Comparison of ENCODE assay signal across 8 cellular contexts in the genomic region with DNA sequence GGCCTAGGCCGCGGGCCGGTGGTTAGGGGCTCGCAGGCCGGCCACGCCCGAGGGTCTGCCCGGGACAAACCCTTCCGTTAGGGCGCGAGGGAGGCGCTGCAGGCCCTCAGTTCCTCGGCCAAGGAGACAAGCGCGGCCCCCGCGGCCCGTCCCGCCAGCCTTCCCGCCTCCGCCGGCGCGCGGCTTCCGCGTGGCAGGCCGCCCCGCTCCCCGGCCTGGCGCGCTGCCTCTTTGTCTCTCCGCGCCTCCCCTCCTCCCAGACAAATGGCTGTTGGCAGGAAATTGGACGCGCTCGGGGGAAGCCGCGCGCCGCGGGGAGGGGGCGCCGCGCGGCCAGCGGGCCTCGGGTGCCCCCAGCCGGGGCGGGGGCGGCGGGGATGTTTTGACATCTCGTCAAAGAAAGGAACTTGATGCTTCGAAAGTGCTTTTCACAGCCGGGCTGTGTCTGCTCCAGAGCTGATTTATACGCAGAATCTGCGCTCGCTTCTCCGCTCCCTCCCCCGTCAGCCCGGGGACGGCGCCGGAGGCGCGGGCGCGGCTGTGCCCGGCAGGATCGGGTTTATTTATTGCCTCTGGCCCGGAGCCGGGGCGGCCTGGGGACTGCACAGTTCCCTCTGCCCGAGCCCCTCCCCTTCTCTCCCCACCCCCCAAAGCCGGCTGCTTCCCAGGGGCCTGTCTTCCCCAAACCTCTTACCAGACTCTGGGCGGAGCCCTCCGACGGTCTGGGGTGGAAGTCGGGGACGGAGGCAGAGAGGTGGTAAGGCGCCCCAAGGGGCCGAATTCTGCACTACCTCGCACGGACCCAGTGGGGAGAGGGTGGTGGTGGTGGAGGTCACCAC. TPM values are rescaled to one million over a fixed set of nuclear protein-coding genes. Genes with fewer than 3 reads are reported as not detected.
DNase-seq lines count a peak whose midpoint lies in the region; ATAC-seq and TF ChIP-seq lines count a peak whose summit lies in the region.

No MANE protein-coding gene starts in this region.

- peak; percentile 69 to 81 (median 74) for DNase-seq in CD4-positive, alpha-beta T cell
- DNase-seq in NCI-H82 (lab: John Stamatoyannopoulos, UW): peak; percentile 94
- DNase-seq in activated CD8-positive, alpha-beta T cell treated with anti-CD3 and anti-CD28 coated beads, Interleukin-2, amount 10 ng/mL, durations not matched to agents 7 days and 5 days: peak; percentile 87
- peak; percentile 59 to 66 (median 65) for DNase-seq in effector memory CD4-positive, alpha-beta T cell
- peak; percentile 86 for DNase-seq in mesenchymal stem cell
- peak; percentile 72 for DNase-seq in stimulated activated CD8-positive, alpha-beta memory T cell treated with anti-CD3 and anti-CD28 coated beads, Interleukin-12 subunit alpha, Interleukin-12 subunit beta, amount 100 ng/mL, for 24 hours (ENCODE audit: extremely low read depth)

- peak overlapping the region; percentile 95 for H3K9ac ChIP-seq in mesenchymal stem cell (ENCODE audit: low read length)

- H3K4me3 Mint-ChIP-seq in CD4-positive, alpha-beta T cell: peak overlapping the region; percentile 85
- H3K4me3 Mint-ChIP-seq in activated CD8-positive, alpha-beta T cell treated with anti-CD3 and anti-CD28 coated beads, Interleukin-2, amount 10 ng/mL, durations not matched to agents 7 days and 5 days: peak overlapping the region; percentile 67

- H2BK120ac ChIP-seq in mesenchymal stem cell (ENCODE audit: low read depth, low read length): peak overlapping the region; percentile 91

- H2AFZ ChIP-seq in mesenchymal stem cell (ENCODE audit: low read depth, low read length): peak overlapping the region; percentile 62

- H3K4me1 ChIP-seq in effector memory CD4-positive, alpha-beta T cell (ENCODE audit: control insufficient read depth, insufficient read depth, low read length, poor library complexity, severe bottlenecking): peaks cover 16% of the 10 kb centered on the region
- peaks cover 33% of the 10 kb centered on the region for H3K4me1 ChIP-seq in mesenchymal stem cell (ENCODE audit: control insufficient read depth, insufficient read depth, low read depth, low read length)

- H3K36me3 ChIP-seq in effector memory CD4-positive, alpha-beta T cell (ENCODE audit: control insufficient read depth, insufficient read depth, low read length): no peaks in the 10 kb centered on the region
- H3K36me3 ChIP-seq in mesenchymal stem cell (ENCODE audit: control insufficient read depth in 1 of 2, insufficient read depth in 2 of 2, low read depth in 1 of 2, low read length in 2 of 2): peaks cover 0 to 5% of the 10 kb centered on the region in 2 experiments

- H3K23ac ChIP-seq in mesenchymal stem cell (ENCODE audit: low read length in 2 of 2): no peak overlapping the region

- H3K18ac ChIP-seq in mesenchymal stem cell (ENCODE audit: low read depth in 1 of 2, low read length in 2 of 2): peak overlapping the region; percentile 79 to 95

- H3K79me1 ChIP-seq in mesenchymal stem cell (replicated peaks; ENCODE audit: low read length, poor library complexity, severe bottlenecking): peaks cover 15% of the 10 kb centered on the region

- peak overlapping the region; percentile 98 for H4K91ac ChIP-seq in mesenchymal stem cell (ENCODE audit: low read length)

- peak overlapping the region; percentile 74 for H2BK5ac ChIP-seq in mesenchymal stem cell (ENCODE audit: low read depth, low read length, poor library complexity, severe bottlenecking)

- peak overlapping the region; percentile 38 for H2BK15ac ChIP-seq in mesenchymal stem cell (ENCODE audit: low read depth, poor library complexity, severe bottlenecking)

- CTCF ChIA-PET in CD4-positive, alpha-beta T cell (lab: Charles Lee): interaction anchor here (0.7 to 2.2 kb wide), 8 partner anchors 12 to 234 kb away, joined by 3 to 14 read pairs (median 8); partner anchors contain the start of gene SHF
- CTCF ChIA-PET in activated CD8-positive, alpha-beta T cell treated with anti-CD3 and anti-CD28 coated beads, Interleukin-2, amount 10 ng/mL, durations not matched to agents 7 days and 5 days (lab: Charles Lee): interaction anchor here (1.0 to 13.2 kb wide), 13 partner anchors 10 to 235 kb away, joined by 4 to 191 read pairs (median 7); a partner anchor contains a TSS

- peak overlapping the region; percentile 99 for H4K8ac ChIP-seq in mesenchymal stem cell (ENCODE audit: low read length)

- H3K4me3 ChIP-seq in effector memory CD4-positive, alpha-beta T cell (ENCODE audit: insufficient read depth, low read depth, low read length, poor library complexity, severe bottlenecking): peak overlapping the region; percentile 87
- peak overlapping the region; percentile 62 to 78 for H3K4me3 ChIP-seq in mesenchymal stem cell (ENCODE audit: insufficient read depth in 1 of 2, low read depth in 1 of 2, low read length in 2 of 2)

- 1% methylated on average over 63 of the region's 84 CpGs for WGBS in mesenchymal stem cell

- peak; percentile 90 for ATAC-seq in CD4-positive, alpha-beta T cell (ENCODE audit: poor library complexity)
- peak; percentile 92 for ATAC-seq in GM19328 (IDR thresholded peaks at IDR 0.05; ENCODE audit: unreplicated experiment)
- ATAC-seq in HG03469 (IDR thresholded peaks at IDR 0.05; ENCODE audit: unreplicated experiment): peak; percentile 85
- peak; percentile 91 for ATAC-seq in activated CD8-positive, alpha-beta T cell treated with anti-CD3 and anti-CD28 coated beads, Interleukin-2, amount 10 ng/mL, durations not matched to agents 7 days and 5 days

- no peak overlapping the region for H2BK12ac ChIP-seq in mesenchymal stem cell (ENCODE audit: low read length in 2 of 2)

- H3K14ac ChIP-seq in mesenchymal stem cell (ENCODE audit: low read length in 2 of 2): peak overlapping the region in 1 of 2 experiments; percentile 53

- H3K9me3 ChIP-seq in CD4-positive, alpha-beta T cell (ENCODE audit: control insufficient read depth, low read length): no peaks in the 10 kb centered on the region
- no peaks in the 10 kb centered on the region for H3K9me3 ChIP-seq in effector memory CD4-positive, alpha-beta T cell (ENCODE audit: control insufficient read depth, low read length)
- H3K9me3 ChIP-seq in mesenchymal stem cell (ENCODE audit: control insufficient read depth, low read length): no peaks in the 10 kb centered on the region

- H3K27ac ChIP-seq in CD4-positive, alpha-beta T cell (ENCODE audit: low read depth, low read length): peak overlapping the region; percentile 73
- H3K27ac ChIP-seq in effector memory CD4-positive, alpha-beta T cell (ENCODE audit: insufficient read depth, low read length, poor library complexity, severe bottlenecking): peak overlapping the region; percentile 89
- H3K27ac ChIP-seq in mesenchymal stem cell (ENCODE audit: low read length, poor library complexity, severe bottlenecking): peak overlapping the region; percentile 51

- peak overlapping the region; percentile 89 for H3K27ac Mint-ChIP-seq in CD4-positive, alpha-beta T cell
- H3K27ac Mint-ChIP-seq in activated CD8-positive, alpha-beta T cell treated with anti-CD3 and anti-CD28 coated beads, Interleukin-2, amount 10 ng/mL, durations not matched to agents 7 days and 5 days: peak overlapping the region; percentile 75

- H3K4me2 ChIP-seq in mesenchymal stem cell (ENCODE audit: low read length, poor library complexity, severe bottlenecking): peak overlapping the region; percentile 72

- H3K27me3 ChIP-seq in CD4-positive, alpha-beta T cell (ENCODE audit: control insufficient read depth, insufficient read depth, low read length): no peaks in the 10 kb centered on the region
- H3K27me3 ChIP-seq in effector memory CD4-positive, alpha-beta T cell (replicated peaks; ENCODE audit: control insufficient read depth, insufficient read depth, low read length, poor library complexity, severe bottlenecking): no peaks in the 10 kb centered on the region
- no peaks in the 10 kb centered on the region for H3K27me3 ChIP-seq in mesenchymal stem cell (ENCODE audit: control insufficient read depth in 1 of 2, insufficient read depth in 1 of 2, low read length in 2 of 2)

- no peak overlapping the region for H2AK5ac ChIP-seq in mesenchymal stem cell (ENCODE audit: low read length, severe bottlenecking)

- no peaks in the 10 kb centered on the region for H3K27me3 Mint-ChIP-seq in CD4-positive, alpha-beta T cell
- no peaks in the 10 kb centered on the region for H3K27me3 Mint-ChIP-seq in activated CD8-positive, alpha-beta T cell treated with anti-CD3 and anti-CD28 coated beads, Interleukin-2, amount 10 ng/mL, durations not matched to agents 7 days and 5 days (ENCODE audit: low read depth)

- intact Hi-C loops in CD4-positive, alpha-beta T cell (cut with DNase I, micrococcal nuclease): loop anchor here (1.0 to 10.0 kb wide), 7 partner anchors 33 to 1985 kb away; partner anchors contain the start of genes BLOC1S6 (in 1 of the 2), DUOX1 (in 1 of the 2) and DUOXA1 (in 1 of the 2)

- no peaks in the 10 kb centered on the region for H3K36me3 Mint-ChIP-seq in CD4-positive, alpha-beta T cell (ENCODE audit: low read depth)
- H3K36me3 Mint-ChIP-seq in activated CD8-positive, alpha-beta T cell treated with anti-CD3 and anti-CD28 coated beads, Interleukin-2, amount 10 ng/mL, durations not matched to agents 7 days and 5 days (ENCODE audit: low read depth): no peaks in the 10 kb centered on the region

- peaks cover 15% of the 10 kb centered on the region for H3K4me1 Mint-ChIP-seq in CD4-positive, alpha-beta T cell (ENCODE audit: low read depth)
- H3K4me1 Mint-ChIP-seq in activated CD8-positive, alpha-beta T cell treated with anti-CD3 and anti-CD28 coated beads, Interleukin-2, amount 10 ng/mL, durations not matched to agents 7 days and 5 days (ENCODE audit: low read depth): peaks cover 20% of the 10 kb centered on the region

- H3K4ac ChIP-seq in mesenchymal stem cell (ENCODE audit: low read depth in 1 of 2, low read length in 2 of 2): peak overlapping the region; percentile 27 to 56

- POLR2A ChIA-PET in CD4-positive, alpha-beta T cell (lab: Charles Lee): interaction anchor here (0.6 to 3.7 kb wide), 13 partner anchors 9 to 235 kb away, joined by 3 to 53 read pairs (median 4); partner anchors contain the start of gene SHF
- POLR2A ChIA-PET in activated CD8-positive, alpha-beta T cell treated with anti-CD3 and anti-CD28 coated beads, Interleukin-2, amount 10 ng/mL, durations not matched to agents 7 days and 5 days (lab: Charles Lee): interaction anchor here (0.9 to 2.3 kb wide), 9 partner anchors 8 to 235 kb away, joined by 3 to 12 read pairs (median 6); partner anchors contain the start of gene SHF

- peak; percentile 65 for TF ChIP-seq CTCF in CD4-positive, alpha-beta T cell (IDR thresholded peaks at IDR 0.05)

- H3K9me3 Mint-ChIP-seq in CD4-positive, alpha-beta T cell: no peaks in the 10 kb centered on the region
- H3K9me3 Mint-ChIP-seq in activated CD8-positive, alpha-beta T cell treated with anti-CD3 and anti-CD28 coated beads, Interleukin-2, amount 10 ng/mL, durations not matched to agents 7 days and 5 days (ENCODE audit: insufficient read depth): no peaks in the 10 kb centered on the region

RNA-seq across cellular contexts. Expression of gene SHF, which starts 20.8 kb away (rescaled TPM):
- 1 to 10 TPM; 3.7 to 3.9 TPM for total RNA-seq in CD4-positive, alpha-beta T cell
- total RNA-seq in activated CD8-positive, alpha-beta T cell treated with anti-CD3 and anti-CD28 coated beads, Interleukin-2, amount 10 ng/mL, durations not matched to agents 7 days and 5 days: 1 to 10 TPM in 1 of 2 experiments, under 1 TPM in 1; 0.57 to 1.3 TPM
- 1.3 TPM for polyA plus RNA-seq in mesenchymal stem cell (2013, experiment 1 of 2)
- 1.8 TPM for polyA plus RNA-seq in mesenchymal stem cell (2013, experiment 2 of 2)

RNA-seq across cellular contexts. Expression of gene DUOX1, which starts 37.2 kb away (rescaled TPM):
- under 1 TPM; 0.17 to 0.25 TPM for total RNA-seq in CD4-positive, alpha-beta T cell
- total RNA-seq in activated CD8-positive, alpha-beta T cell treated with anti-CD3 and anti-CD28 coated beads, Interleukin-2, amount 10 ng/mL, durations not matched to agents 7 days and 5 days: not detected
- polyA plus RNA-seq in mesenchymal stem cell (2013, experiment 1 of 2): not detected
- polyA plus RNA-seq in mesenchymal stem cell (2013, experiment 2 of 2): not detected

RNA-seq across cellular contexts. Expression of gene DUOXA1, which starts 37.3 kb away (rescaled TPM):
- 1 to 10 TPM in 1 of 2 experiments, under 1 TPM in 1; 0.44 to 1.0 TPM for total RNA-seq in CD4-positive, alpha-beta T cell
- total RNA-seq in activated CD8-positive, alpha-beta T cell treated with anti-CD3 and anti-CD28 coated beads, Interleukin-2, amount 10 ng/mL, durations not matched to agents 7 days and 5 days: not detected
- polyA plus RNA-seq in mesenchymal stem cell (2013, experiment 1 of 2): not detected
- not detected for polyA plus RNA-seq in mesenchymal stem cell (2013, experiment 2 of 2)

RNA-seq across cellular contexts. Expression of gene DUOXA2, which starts 52.9 kb away (rescaled TPM):
- not detected for total RNA-seq in CD4-positive, alpha-beta T cell
- total RNA-seq in activated CD8-positive, alpha-beta T cell treated with anti-CD3 and anti-CD28 coated beads, Interleukin-2, amount 10 ng/mL, durations not matched to agents 7 days and 5 days: not detected
- polyA plus RNA-seq in mesenchymal stem cell (2013, experiment 1 of 2): not detected
- polyA plus RNA-seq in mesenchymal stem cell (2013, experiment 2 of 2): not detected

RNA-seq across cellular contexts. Expression of gene DUOX2, which starts 53.0 kb away (rescaled TPM):
- under 1 TPM; 0.05 to 0.08 TPM for total RNA-seq in CD4-positive, alpha-beta T cell
- not detected for total RNA-seq in activated CD8-positive, alpha-beta T cell treated with anti-CD3 and anti-CD28 coated beads, Interleukin-2, amount 10 ng/mL, durations not matched to agents 7 days and 5 days
- not detected for polyA plus RNA-seq in mesenchymal stem cell (2013, experiment 1 of 2)
- not detected for polyA plus RNA-seq in mesenchymal stem cell (2013, experiment 2 of 2)

Comparison
In these comparisons a context has a peak if more than half of its experiments do, and no peak if none do; other contexts are left out.
1. Peak in every context shown above with its lines: DNase-seq, ATAC-seq, H3K4me3 ChIP-seq and H3K27ac ChIP-seq.